Comparison of ENCODE assay signal across 16 cellular contexts in genomic region chr3:81442758-81443456, GRCh38.
"Had no signal": no experiment of that assay in that cellular context is flagged by ENCODE, and none has a peak within 500 bp of the region (broad histone marks: within the 10 kb centered on the region; RNA-seq: fewer than 3 reads in every experiment).

No MANE protein-coding gene starts in this region.

- H3K27ac Mint-ChIP-seq: activated CD4-positive, alpha-beta T cell treated with anti-CD3 and anti-CD28 coated beads, Interleukin-2, amount 10 ng/mL, durations not matched to agents 7 days and 5 days; activated naive CD8-positive, alpha-beta T cell treated with anti-CD3 and anti-CD28 coated beads for 36 hours; activated T-helper 1 cell treated with anti-CD3 and anti-CD28 coated beads, Interleukin-12 subunit alpha, Interleukin-12 subunit beta, Interleukin-2, Interleukin-4 antibody, amounts not matched to agents 30 ng/mL and 10 ng/mL and 1 ng/mL, durations not matched to agents 14 hours and 24 hours and 36 hours; natural killer cell; progenitor cell of endocrine pancreas had no signal

- DNase-seq: activated CD4-positive, alpha-beta T cell treated with anti-CD3 and anti-CD28 coated beads, Interleukin-2, amount 10 ng/mL, durations not matched to agents 7 days and 5 days; activated CD4-positive, CD25-positive, alpha-beta regulatory T cell; activated CD8-positive, alpha-beta memory T cell treated with anti-CD3 and anti-CD28 coated beads for 24 hours; activated naive CD8-positive, alpha-beta T cell treated with anti-CD3 and anti-CD28 coated beads for 36 hours; natural killer cell; small intestine; stimulated activated CD4-positive, alpha-beta T cell treated with anti-CD3 and anti-CD28 coated beads, Interleukin-4, amount 100 ng/mL, for 4 hours; stimulated activated CD8-positive, alpha-beta memory T cell treated with anti-CD3 and anti-CD28 coated beads, Interleukin-4, amount 100 ng/mL, for 48 hours; stimulated activated naive CD4-positive, alpha-beta T cell treated with Interleukin-2 at 50 U/mL for 16 hours; T-helper 2 cell; upper lobe of right lung had no signal

- H3K9me3 Mint-ChIP-seq: activated CD4-positive, alpha-beta T cell treated with anti-CD3 and anti-CD28 coated beads, Interleukin-2, amount 10 ng/mL, durations not matched to agents 7 days and 5 days; activated naive CD8-positive, alpha-beta T cell treated with anti-CD3 and anti-CD28 coated beads for 36 hours; activated T-helper 1 cell treated with anti-CD3 and anti-CD28 coated beads, Interleukin-12 subunit alpha, Interleukin-12 subunit beta, Interleukin-2, Interleukin-4 antibody, amounts not matched to agents 30 ng/mL and 10 ng/mL and 1 ng/mL, durations not matched to agents 14 hours and 24 hours and 36 hours had no signal

- ATAC-seq: natural killer cell, upper lobe of right lung had no signal

- H3K4me3 Mint-ChIP-seq: activated CD4-positive, alpha-beta T cell treated with anti-CD3 and anti-CD28 coated beads, Interleukin-2, amount 10 ng/mL, durations not matched to agents 7 days and 5 days; activated naive CD8-positive, alpha-beta T cell treated with anti-CD3 and anti-CD28 coated beads for 36 hours; activated T-helper 1 cell treated with anti-CD3 and anti-CD28 coated beads, Interleukin-12 subunit alpha, Interleukin-12 subunit beta, Interleukin-2, Interleukin-4 antibody, amounts not matched to agents 30 ng/mL and 10 ng/mL and 1 ng/mL, durations not matched to agents 14 hours and 24 hours and 36 hours; natural killer cell had no signal

- H3K36me3 ChIP-seq: right atrium auricular region, upper lobe of right lung had no signal

- H3K9me3 ChIP-seq: right atrium auricular region, upper lobe of right lung had no signal

- H3K4me1 ChIP-seq: upper lobe of right lung had no signal

- H3K4me1 Mint-ChIP-seq: activated CD4-positive, alpha-beta T cell treated with anti-CD3 and anti-CD28 coated beads, Interleukin-2, amount 10 ng/mL, durations not matched to agents 7 days and 5 days; activated naive CD8-positive, alpha-beta T cell treated with anti-CD3 and anti-CD28 coated beads for 36 hours; natural killer cell had no signal

- H3K36me3 Mint-ChIP-seq: activated naive CD8-positive, alpha-beta T cell treated with anti-CD3 and anti-CD28 coated beads for 36 hours; natural killer cell had no signal

- H3K27ac ChIP-seq: right atrium auricular region, upper lobe of right lung had no signal

- FAIRE-seq: colon, endometrium, small intestine had no signal

- H3K4me3 ChIP-seq: right atrium auricular region, upper lobe of right lung had no signal

- H3K27me3 ChIP-seq: right atrium auricular region, upper lobe of right lung had no signal

- H3K27me3 Mint-ChIP-seq: activated CD4-positive, alpha-beta T cell treated with anti-CD3 and anti-CD28 coated beads, Interleukin-2, amount 10 ng/mL, durations not matched to agents 7 days and 5 days; activated naive CD8-positive, alpha-beta T cell treated with anti-CD3 and anti-CD28 coated beads for 36 hours; progenitor cell of endocrine pancreas had no signal
